In the genomic region with DNA sequence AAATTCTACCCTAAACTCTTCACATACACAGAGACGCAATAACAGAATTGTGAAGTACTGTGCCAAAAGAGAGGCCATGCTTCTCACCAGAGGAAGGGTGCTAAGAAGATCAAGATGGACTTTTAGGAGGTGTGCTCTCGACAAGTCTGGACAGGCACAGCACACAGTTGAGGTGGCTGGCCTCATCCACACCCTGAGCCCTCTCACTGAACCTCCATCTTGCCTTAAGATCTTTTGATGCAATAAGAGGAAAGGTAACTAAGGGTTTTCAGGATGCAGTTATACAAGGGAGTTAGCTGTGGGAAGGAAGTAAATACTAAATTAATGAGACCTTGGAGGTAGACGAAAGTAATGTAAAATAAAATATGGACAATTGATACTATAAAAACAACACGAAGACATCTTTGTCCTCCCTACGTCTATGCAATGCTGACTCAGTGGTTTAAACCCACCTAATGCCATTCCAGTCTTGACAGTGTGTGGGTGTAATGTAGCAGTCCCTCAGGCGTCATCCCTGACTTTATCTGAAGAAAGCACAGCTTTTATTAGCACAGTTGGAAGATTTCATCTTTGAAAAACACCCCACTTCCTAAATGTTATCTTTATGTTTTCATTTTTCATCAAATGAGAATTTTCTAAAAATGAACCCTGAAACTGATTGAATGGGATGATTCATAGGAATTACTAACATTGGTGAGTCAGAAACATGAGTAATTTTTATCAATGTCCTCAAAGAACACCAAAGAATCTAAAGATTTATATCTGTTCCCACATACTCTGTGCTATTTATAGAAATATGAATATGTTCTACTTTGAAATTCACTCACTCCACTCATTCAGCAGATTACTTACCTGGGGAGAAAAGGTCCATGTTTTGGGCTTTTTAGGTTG, we compare ENCODE assay signal across 11 cellular contexts. TPM values are rescaled to one million over a fixed set of nuclear protein-coding genes. Genes with fewer than 3 reads are reported as not detected.
DNase-seq lines count a peak whose midpoint lies in the region; ATAC-seq, FAIRE-seq and TF ChIP-seq lines count a peak whose summit lies in the region.
"Had no signal": no experiment of that assay in that cellular context is flagged by ENCODE, and none has a peak within 500 bp of the region (broad histone marks: within the 10 kb centered on the region; RNA-seq: fewer than 3 reads in every experiment).

No MANE protein-coding gene starts in this region.

- peak overlapping the region; percentile 53 for H2AFZ ChIP-seq in PC-3 (ENCODE audit: low read length)
- no peak overlapping the region for H2AFZ ChIP-seq in parathyroid adenoma

- H4K20me1 ChIP-seq in PC-3 (ENCODE audit: low read length): no peaks in the 10 kb centered on the region

- peaks cover 7% of the 10 kb centered on the region for H3F3A ChIP-seq in PC-3 (ENCODE audit: low read length, unreplicated experiment)

- BruUV-seq in PC-3 (replicated peaks; lab: Mats Ljungman, UMichigan): no TSS peak

- H3K27me3 ChIP-seq in PC-3 (ENCODE audit: low read length) (no peaks in the 10 kb centered on the region), parathyroid adenoma (ENCODE audit: control insufficient read depth, insufficient read depth, low read length) (no peaks in the 10 kb centered on the region)

- no peaks in the 10 kb centered on the region for H3K9me2 ChIP-seq in PC-3 (replicated peaks; ENCODE audit: low read length)

- peaks cover 4% of the 10 kb centered on the region; the same call in 1 of the 2 replicates for H3K9me3 ChIP-seq in PC-3 (ENCODE audit: low read length)
- no peaks in the 10 kb centered on the region for H3K9me3 ChIP-seq in parathyroid adenoma (ENCODE audit: control insufficient read depth, low read length)

- ATAC-seq in PC-3 (peak; percentile 83), GM19324 (IDR thresholded peaks at IDR 0.05; ENCODE audit: low FRiP score, unreplicated experiment) (no peak)

- CTCF ChIA-PET in PC-3 (lab: Charles Lee): interaction anchor here (0.7 kb wide), 1 partner anchor 33 kb away, joined by 3 read pairs; no protein-coding TSS in a partner anchor

- peaks cover 19% of the 10 kb centered on the region for H3K4me1 ChIP-seq in PC-3 (ENCODE audit: insufficient read depth, low read length)
- peaks cover 6% of the 10 kb centered on the region for H3K4me1 ChIP-seq in parathyroid adenoma

- peak overlapping the region; percentile 77 for H3K4me2 ChIP-seq in PC-3 (ENCODE audit: low read length)
- no peak overlapping the region for H3K4me2 ChIP-seq in parathyroid adenoma (ENCODE audit: low read length)

- H3K36me3 ChIP-seq in PC-3 (ENCODE audit: low read depth, low read length) (no peaks in the 10 kb centered on the region), parathyroid adenoma (ENCODE audit: control insufficient read depth, insufficient read depth, low read length) (no peaks in the 10 kb centered on the region)

- no peak for FAIRE-seq in GM19239 (lab: Jason Lieb, UNC)
- FAIRE-seq: G401.6 had no signal

- DNase-seq in ELR (ENCODE audit: low read depth) (peak; percentile 92), PC-3 (peak; percentile 91), dermis blood vessel endothelial cell (peak; percentile 83), SIG-M5 (lab: John Stamatoyannopoulos, UW) (no peak), GM19239 (ENCODE audit: insufficient read length, low spot score) (no peak)
- DNase-seq: activated B cell treated with CpG ODN at 0.5 μM for 24 hours, aorta, occipital lobe had no signal

- intact Hi-C loops in PC-3 (cut with micrococcal nuclease): no loop called here

- H3K9ac ChIP-seq in PC-3 (ENCODE audit: low read length) (peak overlapping the region; percentile 86), parathyroid adenoma (no peak overlapping the region)

- peak overlapping the region; percentile 98 for H3K27ac ChIP-seq in PC-3 (ENCODE audit: low read length)
- peak overlapping the region; percentile 65 for H3K27ac ChIP-seq in parathyroid adenoma

- TF ChIP-seq CTCF in PC-3 (conservative IDR thresholded peaks at IDR 0.05; ENCODE audit: low read depth, low read length) (no peak), parathyroid adenoma (IDR thresholded peaks at IDR 0.05) (no peak)

- POLR2A ChIA-PET in PC-3 (lab: Charles Lee; ENCODE audit: unreplicated experiment): no interaction called here

- peak overlapping the region; percentile 37; the same call in 1 of the 2 replicates for H3K4me3 ChIP-seq in PC-3 (ENCODE audit: low read length)
- no peak overlapping the region for H3K4me3 ChIP-seq in parathyroid adenoma (ENCODE audit: low read depth, low read length)

- H3K79me2 ChIP-seq in PC-3 (ENCODE audit: low read length) (no peaks in the 10 kb centered on the region), parathyroid adenoma (no peaks in the 10 kb centered on the region)

RNA-seq across cellular contexts. Expression of a gene that starts 34.0 kb away (rescaled TPM):
- total RNA-seq in PC-3 (2014; rRNA removed) (123 and 136 TPM in 2 replicates), dermis blood vessel endothelial cell (39.3 and 52.5 TPM in 2 replicates)
- total RNA-seq: activated B cell treated with CpG ODN at 0.5 μM for 24 hours had no signal

RNA-seq across cellular contexts. Expression of a gene that starts 55.2 kb away (rescaled TPM):
- 1.3 and 4.2 TPM in 2 replicates for total RNA-seq in PC-3 (2014; rRNA removed)
- 2.9 TPM in 2 replicates for total RNA-seq in dermis blood vessel endothelial cell

Comparison
In these comparisons a context has a peak if more than half of its experiments do, and no peak if none do; other contexts are left out.
1. DNase-seq: peak in ELR (single experiment), PC-3 (single experiment) and dermis blood vessel endothelial cell (single experiment); none in SIG-M5 (single experiment) and GM19239 (single experiment).